11 cellular contexts compared by ENCODE assay signal in the genomic region with DNA sequence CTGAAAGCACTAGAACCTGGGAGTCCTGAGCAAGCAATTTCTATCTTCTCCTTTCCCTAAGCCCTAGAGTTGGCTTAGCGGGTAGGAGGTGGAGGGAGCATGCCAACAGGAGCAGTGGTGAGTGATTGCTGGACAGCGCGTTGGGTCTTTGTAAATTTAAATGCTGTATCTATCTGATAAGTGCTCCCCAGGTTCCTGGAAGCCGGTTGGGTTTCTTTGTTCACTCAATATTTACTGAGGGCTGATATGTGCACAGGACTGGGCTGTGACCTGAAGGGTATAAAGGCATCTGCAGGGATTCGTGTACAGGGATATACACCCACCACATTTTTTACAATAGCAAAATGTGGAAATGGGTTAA. TPM values are rescaled to one million over a fixed set of nuclear protein-coding genes. Genes with fewer than 3 reads are reported as not detected.
A peak's percentile ranks its signal among the peaks of the same experiment; 100 is the strongest.
DNase-seq lines count a peak whose midpoint lies in the region; ATAC-seq, FAIRE-seq and TF ChIP-seq lines count a peak whose summit lies in the region.
"Had no signal": no experiment of that assay in that cellular context is flagged by ENCODE, and none has a peak within 500 bp of the region (broad histone marks: within the 10 kb centered on the region; RNA-seq: fewer than 3 reads in every experiment).

No MANE protein-coding gene starts in this region.

- peak overlapping the region; percentile 88 for H3K4me2 ChIP-seq in HepG2 (ENCODE audit: low read depth, low read length)

- no peaks in the 10 kb centered on the region for H3K9me3 Mint-ChIP-seq in stimulated activated naive CD8-positive, alpha-beta T cell treated with anti-CD3 and anti-CD28 coated beads, Interleukin-15, Interleukin-2, amounts not matched to agents 100 ng/mL and 50 ng/mL, for 24 hours
- H3K9me3 Mint-ChIP-seq in stimulated activated naive CD8-positive, alpha-beta T cell treated with anti-CD3 and anti-CD28 coated beads, Interleukin-15, amount 100 ng/mL, for 72 hours = no peaks in the 10 kb centered on the region

- H3K27ac ChIP-seq in HepG2 (ENCODE audit: extremely low read length, insufficient read depth, low read length) (peak overlapping the region; percentile 68), upper lobe of right lung (no peak overlapping the region)

- no peak overlapping the region for H3K27ac Mint-ChIP-seq in stimulated activated naive CD8-positive, alpha-beta T cell treated with anti-CD3 and anti-CD28 coated beads, Interleukin-15, Interleukin-2, amounts not matched to agents 100 ng/mL and 50 ng/mL, for 24 hours
- H3K27ac Mint-ChIP-seq in stimulated activated naive CD8-positive, alpha-beta T cell treated with anti-CD3 and anti-CD28 coated beads, Interleukin-15, amount 100 ng/mL, for 72 hours = no peak overlapping the region

- H3K36me3 ChIP-seq in adipocyte (ENCODE audit: control insufficient read depth, insufficient read depth, low read length, severe bottlenecking) (no peaks in the 10 kb centered on the region), HepG2 (replicated peaks in 1 of 2; ENCODE audit: control insufficient read depth in 1 of 2, insufficient read depth in 2 of 2, low read length in 2 of 2) (peaks cover 1 to 5% of the 10 kb centered on the region in 2 experiments; a peak in 3 of 5 replicates), upper lobe of right lung (no peaks in the 10 kb centered on the region)

- H3K4me1 Mint-ChIP-seq in stimulated activated naive CD8-positive, alpha-beta T cell treated with anti-CD3 and anti-CD28 coated beads, Interleukin-15, Interleukin-2, amounts not matched to agents 100 ng/mL and 50 ng/mL, for 24 hours (ENCODE audit: low read depth) = peaks cover 47% of the 10 kb centered on the region
- H3K4me1 Mint-ChIP-seq in stimulated activated naive CD8-positive, alpha-beta T cell treated with anti-CD3 and anti-CD28 coated beads, Interleukin-15, amount 100 ng/mL, for 72 hours = peaks cover 63% of the 10 kb centered on the region

- H3K36me3 Mint-ChIP-seq in stimulated activated naive CD8-positive, alpha-beta T cell treated with anti-CD3 and anti-CD28 coated beads, Interleukin-15, Interleukin-2, amounts not matched to agents 100 ng/mL and 50 ng/mL, for 24 hours (ENCODE audit: low read depth) = peaks cover 7% of the 10 kb centered on the region

- H2AFZ ChIP-seq in HepG2 (ENCODE audit: low read length) = no peak overlapping the region

- ATAC-seq in stimulated activated naive CD8-positive, alpha-beta T cell treated with anti-CD3 and anti-CD28 coated beads, Interleukin-15, amount 100 ng/mL, for 72 hours = no peak
- ATAC-seq in HepG2 (peak; percentile 12), upper lobe of right lung (no peak), GM21360 (IDR thresholded peaks at IDR 0.05; ENCODE audit: unreplicated experiment) (no peak), GM21786 (IDR thresholded peaks at IDR 0.05; ENCODE audit: unreplicated experiment) (no peak), HG03432 (IDR thresholded peaks at IDR 0.05; ENCODE audit: unreplicated experiment) (no peak)

- H3K4me1 ChIP-seq in adipocyte (ENCODE audit: control insufficient read depth, insufficient read depth, low read length) = peaks cover 17% of the 10 kb centered on the region
- peaks cover 47% of the 10 kb centered on the region for H3K4me1 ChIP-seq in HepG2 (ENCODE audit: insufficient read depth, low read length)
- H3K4me1 ChIP-seq in upper lobe of right lung = peaks cover 37% of the 10 kb centered on the region

- intact Hi-C loops in HepG2 (cut with micrococcal nuclease; ENCODE audit: unreplicated experiment) (loop anchor here (5.0 kb wide), 1 partner anchor 73 kb away; no protein-coding TSS in a partner anchor), upper lobe of right lung (cut with DNase I) (no loop called here)

- no peak for DNase-seq in stimulated activated naive CD8-positive, alpha-beta T cell treated with anti-CD3 and anti-CD28 coated beads, Interleukin-15, amount 100 ng/mL, for 72 hours
- DNase-seq in adipocyte (ENCODE audit: low read depth) (no peak), HepG2 (ENCODE audit: low spot score) (peak; percentile 26), upper lobe of right lung (no peak)
- DNase-seq: activated CD8-positive, alpha-beta memory T cell treated with anti-CD3 and anti-CD28 coated beads, Interleukin-2, amount 50 U/mL, for 4 hours; effector CD8-positive, alpha-beta T cell had no signal

- TF ChIP-seq RAD21 in HepG2 (CRISPR knock-in tag; IDR thresholded peaks at IDR 0.05) = no peak

- TF ChIP-seq CTCF in HepG2 (CRISPR knock-in tag; IDR thresholded peaks at IDR 0.05) = 0 out of 2 replicates have a peak, but pooled peaks have one; percentile 1
- TF ChIP-seq CTCF in upper lobe of right lung (IDR thresholded peaks at IDR 0.05) = no peak

- CTCF ChIA-PET in HepG2 (lab: Yijun Ruan, JAX; ENCODE audit: low intra/inter-chr PET ratio, low total read pairs) = no interaction called here

- H3K9ac ChIP-seq in adipocyte (ENCODE audit: low read length) (no peak overlapping the region), HepG2 (ENCODE audit: insufficient read depth, low read depth, low read length) (peak overlapping the region; percentile 96)

- TF ChIP-seq EP300 in HepG2 (IDR thresholded peaks at IDR 0.05; ENCODE audit: low read depth in 2 of 2, low read length in 2 of 2) (no peak), HepG2 (CRISPR knock-in tag; IDR thresholded peaks at IDR 0.05; ENCODE audit: borderline replicate concordance) (no peak)

- peak overlapping the region; percentile 92 for H3K4me3 ChIP-seq in adipocyte (ENCODE audit: low read length)
- peak overlapping the region; percentile 76 to 95 (median 92) for H3K4me3 ChIP-seq in HepG2 (replicated peaks in 1 of 3; ENCODE audit: insufficient read depth in 1 of 3, low read depth in 2 of 3, low read length in 3 of 3)
- peak overlapping the region; percentile 78 for H3K4me3 ChIP-seq in upper lobe of right lung

- H3K27me3 Mint-ChIP-seq in stimulated activated naive CD8-positive, alpha-beta T cell treated with anti-CD3 and anti-CD28 coated beads, Interleukin-15, Interleukin-2, amounts not matched to agents 100 ng/mL and 50 ng/mL, for 24 hours = no peaks in the 10 kb centered on the region
- no peaks in the 10 kb centered on the region for H3K27me3 Mint-ChIP-seq in stimulated activated naive CD8-positive, alpha-beta T cell treated with anti-CD3 and anti-CD28 coated beads, Interleukin-15, amount 100 ng/mL, for 72 hours

- POLR2A ChIA-PET in HepG2 (lab: Yijun Ruan, JAX) = interaction anchor here (1.0 to 3.0 kb wide), 3 partner anchors 15 to 88 kb away, joined by 4 to 19 read pairs (median 6); no protein-coding TSS in a partner anchor

- H3K4me3 Mint-ChIP-seq in stimulated activated naive CD8-positive, alpha-beta T cell treated with anti-CD3 and anti-CD28 coated beads, Interleukin-15, Interleukin-2, amounts not matched to agents 100 ng/mL and 50 ng/mL, for 24 hours = peak overlapping the region; percentile 92
- no peak overlapping the region for H3K4me3 Mint-ChIP-seq in stimulated activated naive CD8-positive, alpha-beta T cell treated with anti-CD3 and anti-CD28 coated beads, Interleukin-15, amount 100 ng/mL, for 72 hours

- FAIRE-seq in HepG2 (lab: Jason Lieb, UNC) = no peak

- in situ Hi-C loops in HepG2 (cut with HindIII; ENCODE audit: extremely low pct_ligation_motif_present, low pct_unique_long_range_greater_than_20kb) = no loop called here

- peaks cover 69% of the 10 kb centered on the region for H3K79me2 ChIP-seq in HepG2 (ENCODE audit: insufficient read depth, low read length)

- 8% methylated on average over 5 of the region's 5 CpGs for WGBS in HepG2 (ENCODE audit: low lambda C conversion rate)

- no peaks in the 10 kb centered on the region for H3K9me3 ChIP-seq in adipocyte (ENCODE audit: control insufficient read depth, low read length)
- no peaks in the 10 kb centered on the region for H3K9me3 ChIP-seq in HepG2 (ENCODE audit: low read length)
- no peaks in the 10 kb centered on the region for H3K9me3 ChIP-seq in upper lobe of right lung

- peaks cover 49% of the 10 kb centered on the region for H4K20me1 ChIP-seq in HepG2 (ENCODE audit: insufficient read depth, low read length)

- peak in 1 of 2 experiments; percentile 54; a peak in 2 of 4 replicates for TF ChIP-seq POLR2A in HepG2 (IDR thresholded peaks at IDR 0.05; ENCODE audit: insufficient read depth in 1 of 2, low read depth in 2 of 2, low read length in 2 of 2)

- BruUV-seq in HepG2 (replicated peaks; lab: Mats Ljungman, UMichigan) = no TSS peak

- H3K27me3 ChIP-seq in adipocyte (replicated peaks; ENCODE audit: control insufficient read depth, insufficient read depth, low read length) (peaks cover 3% of the 10 kb centered on the region), HepG2 (ENCODE audit: control insufficient read depth in 1 of 2, insufficient read depth in 2 of 2, low read length in 2 of 2) (peaks cover 0 to 7% of the 10 kb centered on the region in 2 experiments; a peak in 1 of 5 replicates), upper lobe of right lung (no peaks in the 10 kb centered on the region)

RNA-seq across cellular contexts. Expression of a gene that starts 2.2 kb away (rescaled TPM):
- 19.5 and 51.3 TPM in 2 replicates for total RNA-seq in HepG2 (2016; rRNA removed; fragmentation: Illumina TruSeq; extraction: Trizol)
- total RNA-seq in HepG2 (2016; cell fraction: cytosol; rRNA removed; fragmentation: Illumina TruSeq; extraction: Trizol; ENCODE audit: low read depth) = 13.0 and 13.1 TPM in 2 replicates
- total RNA-seq in HepG2 (2016; cell fraction: insoluble cytoplasmic fraction; rRNA removed; fragmentation: Illumina TruSeq; extraction: Trizol) = 19.8 and 48.1 TPM in 2 replicates
- 12.9 and 15.5 TPM in 2 replicates for total RNA-seq in HepG2 (2016; cell fraction: membrane; rRNA removed; fragmentation: Illumina TruSeq; extraction: Trizol)
- total RNA-seq in HepG2 (2016; cell fraction: nucleus; rRNA removed; fragmentation: Illumina TruSeq; extraction: Trizol) = 46.1 and 55.1 TPM in 2 replicates
- polyA plus RNA-seq in HepG2 (2011; rRNA removed) = 65.3 and 74.3 TPM in 2 replicates
- 68.0 and 77.8 TPM in 2 replicates for polyA plus RNA-seq in HepG2 (2011; cell fraction: cytosol; rRNA removed)
- 56.4 and 59.5 TPM in 2 replicates for polyA plus RNA-seq in HepG2 (2011; cell fraction: nucleus; rRNA removed)
- 60.1 and 65.8 TPM in 2 replicates for polyA plus RNA-seq in HepG2 (2012)
- polyA plus RNA-seq in HepG2 (2016; cell fraction: cytosol; fragmentation: Illumina TruSeq; extraction: Trizol; ENCODE audit: low read depth) = 9.4 and 9.5 TPM in 2 replicates
- 26.4 and 30.6 TPM in 2 replicates for polyA plus RNA-seq in HepG2 (2016; cell fraction: insoluble cytoplasmic fraction; fragmentation: Illumina TruSeq; extraction: Trizol; ENCODE audit: low read depth)
- 13.4 and 13.9 TPM in 2 replicates for polyA plus RNA-seq in HepG2 (2016; cell fraction: membrane; fragmentation: Illumina TruSeq; extraction: Trizol; ENCODE audit: low read depth)
- polyA plus RNA-seq in HepG2 (2016; cell fraction: nucleus; fragmentation: Illumina TruSeq; extraction: Trizol; ENCODE audit: insufficient read depth, low read depth) = 125 and 129 TPM in 2 replicates
- 15.2 and 37.2 TPM in 2 replicates for polyA minus RNA-seq in HepG2 (2011; rRNA and poly(A)+ RNA removed; ENCODE audit: low replicate concordance)
- 23.6 and 33.0 TPM in 2 replicates for polyA minus RNA-seq in HepG2 (2011; cell fraction: cytosol; rRNA and poly(A)+ RNA removed)
- 37.1 and 44.5 TPM in 2 replicates for polyA minus RNA-seq in HepG2 (2011; cell fraction: nucleus; rRNA and poly(A)+ RNA removed)
- total RNA-seq in upper lobe of right lung = 33.6 TPM

RNA-seq across cellular contexts. Expression of a gene that starts 41.4 kb away (rescaled TPM):
- total RNA-seq in HepG2 (2016; rRNA removed; fragmentation: Illumina TruSeq; extraction: Trizol) (not detected in 2 replicates), upper lobe of right lung (2.3 TPM)
- total RNA-seq in HepG2 (2016; cell fraction: cytosol; rRNA removed; fragmentation: Illumina TruSeq; extraction: Trizol; ENCODE audit: low read depth) = not detected in 2 replicates
- not detected in 2 replicates for total RNA-seq in HepG2 (2016; cell fraction: insoluble cytoplasmic fraction; rRNA removed; fragmentation: Illumina TruSeq; extraction: Trizol)
- total RNA-seq in HepG2 (2016; cell fraction: membrane; rRNA removed; fragmentation: Illumina TruSeq; extraction: Trizol) = not detected in 2 replicates
- not detected in 2 replicates for total RNA-seq in HepG2 (2016; cell fraction: nucleus; rRNA removed; fragmentation: Illumina TruSeq; extraction: Trizol)
- polyA plus RNA-seq in HepG2 (2011; rRNA removed) = 0.04 TPM in 1 of 2 replicates, not detected in the other
- not detected in 2 replicates for polyA plus RNA-seq in HepG2 (2011; cell fraction: cytosol; rRNA removed)
- polyA plus RNA-seq in HepG2 (2011; cell fraction: nucleus; rRNA removed) = 0.03 TPM in 2 replicates
- polyA plus RNA-seq in HepG2 (2012) = not detected in 2 replicates
- polyA plus RNA-seq in HepG2 (2016; cell fraction: cytosol; fragmentation: Illumina TruSeq; extraction: Trizol; ENCODE audit: low read depth) = not detected in 2 replicates
- polyA plus RNA-seq in HepG2 (2016; cell fraction: insoluble cytoplasmic fraction; fragmentation: Illumina TruSeq; extraction: Trizol; ENCODE audit: low read depth) = not detected in 2 replicates
- polyA plus RNA-seq in HepG2 (2016; cell fraction: membrane; fragmentation: Illumina TruSeq; extraction: Trizol; ENCODE audit: low read depth) = not detected in 2 replicates
- polyA plus RNA-seq in HepG2 (2016; cell fraction: nucleus; fragmentation: Illumina TruSeq; extraction: Trizol; ENCODE audit: insufficient read depth, low read depth) = not detected in 2 replicates
- not detected in 2 replicates for polyA minus RNA-seq in HepG2 (2011; rRNA and poly(A)+ RNA removed; ENCODE audit: low replicate concordance)
- not detected in 2 replicates for polyA minus RNA-seq in HepG2 (2011; cell fraction: cytosol; rRNA and poly(A)+ RNA removed)
- not detected in 2 replicates for polyA minus RNA-seq in HepG2 (2011; cell fraction: nucleus; rRNA and poly(A)+ RNA removed)
- total RNA-seq: M059J had no signal
